Comparison of ENCODE assay signal across 10 cellular contexts in genomic region chr17:64061157-64061898, GRCh38. TPM values are rescaled to one million over a fixed set of nuclear protein-coding genes. Genes with fewer than 3 reads are reported as not detected.
DNase-seq lines count a peak whose midpoint lies in the region; ATAC-seq and TF ChIP-seq lines count a peak whose summit lies in the region.
"Had no signal": no experiment of that assay in that cellular context is flagged by ENCODE, and none has a peak within 500 bp of the region (broad histone marks: within the 10 kb centered on the region; RNA-seq: fewer than 3 reads in every experiment).

No MANE protein-coding gene starts in this region.

- no peak overlapping the region for H3K4me3 Mint-ChIP-seq in activated CD8-positive, alpha-beta memory T cell treated with anti-CD3 and anti-CD28 coated beads, Interleukin-2, amount 10 ng/mL, durations not matched to agents 7 days and 5 days
- H3K4me3 Mint-ChIP-seq in activated naive CD8-positive, alpha-beta T cell treated with anti-CD3 and anti-CD28 coated beads for 36 hours: no peak overlapping the region

- no peaks in the 10 kb centered on the region for H3K9me3 Mint-ChIP-seq in activated CD8-positive, alpha-beta memory T cell treated with anti-CD3 and anti-CD28 coated beads, Interleukin-2, amount 10 ng/mL, durations not matched to agents 7 days and 5 days (ENCODE audit: low read depth)
- no peaks in the 10 kb centered on the region for H3K9me3 Mint-ChIP-seq in activated naive CD8-positive, alpha-beta T cell treated with anti-CD3 and anti-CD28 coated beads for 36 hours

- peaks cover 20% of the 10 kb centered on the region for H3K36me3 Mint-ChIP-seq in activated CD8-positive, alpha-beta memory T cell treated with anti-CD3 and anti-CD28 coated beads, Interleukin-2, amount 10 ng/mL, durations not matched to agents 7 days and 5 days
- H3K36me3 Mint-ChIP-seq in activated naive CD8-positive, alpha-beta T cell treated with anti-CD3 and anti-CD28 coated beads for 36 hours: peaks cover 11% of the 10 kb centered on the region

- H3K4me1 Mint-ChIP-seq in activated CD8-positive, alpha-beta memory T cell treated with anti-CD3 and anti-CD28 coated beads, Interleukin-2, amount 10 ng/mL, durations not matched to agents 7 days and 5 days: peaks cover 39% of the 10 kb centered on the region
- peaks cover 15% of the 10 kb centered on the region for H3K4me1 Mint-ChIP-seq in activated naive CD8-positive, alpha-beta T cell treated with anti-CD3 and anti-CD28 coated beads for 36 hours

- H3K27ac Mint-ChIP-seq in activated CD8-positive, alpha-beta memory T cell treated with anti-CD3 and anti-CD28 coated beads, Interleukin-2, amount 10 ng/mL, durations not matched to agents 7 days and 5 days: peak overlapping the region; percentile 17
- H3K27ac Mint-ChIP-seq in activated naive CD8-positive, alpha-beta T cell treated with anti-CD3 and anti-CD28 coated beads for 36 hours: peak overlapping the region; percentile 75

- no peak for TF ChIP-seq CTCF in omental fat pad (IDR thresholded peaks at IDR 0.05)

- CTCF ChIA-PET in activated CD8-positive, alpha-beta memory T cell treated with anti-CD3 and anti-CD28 coated beads, Interleukin-2, amount 10 ng/mL, durations not matched to agents 7 days and 5 days (lab: Charles Lee): interaction anchor here (0.8 to 6.7 kb wide), 8 partner anchors 11 to 190 kb away, joined by 3 to 87 read pairs (median 6); partner anchors contain the start of gene ERN1

- no peak for DNase-seq in activated CD8-positive, alpha-beta memory T cell treated with anti-CD3 and anti-CD28 coated beads, Interleukin-2, amount 10 ng/mL, durations not matched to agents 7 days and 5 days
- DNase-seq in activated CD8-positive, alpha-beta memory T cell treated with anti-CD3 and anti-CD28 coated beads, Interleukin-2, amount 50 U/mL, for 48 hours: no peak
- DNase-seq in activated naive CD8-positive, alpha-beta T cell treated with anti-CD3 and anti-CD28 coated beads for 36 hours: no peak
- peak; percentile 59 for DNase-seq in stimulated activated CD8-positive, alpha-beta memory T cell treated with anti-CD3 and anti-CD28 coated beads, Interleukin-4, amount 100 ng/mL, for 48 hours
- DNase-seq in omental fat pad (ENCODE audit: low spot score) (no peak), occipital lobe (lab: John Stamatoyannopoulos, UW) (no peak)
- DNase-seq in activated CD8-positive, alpha-beta memory T cell treated with anti-CD3 and anti-CD28 coated beads, Interleukin-2, amount 50 U/mL, for 4 hours: no peak

- ATAC-seq in activated CD8-positive, alpha-beta memory T cell treated with anti-CD3 and anti-CD28 coated beads, Interleukin-2, amount 10 ng/mL, durations not matched to agents 7 days and 5 days: peak; percentile 74
- ATAC-seq in HG03108 (IDR thresholded peaks at IDR 0.05; ENCODE audit: unreplicated experiment) (peak; percentile 53), omental fat pad (ENCODE audit: low FRiP score) (no peak)
- ATAC-seq: sciatic nerve had no signal

- no peaks in the 10 kb centered on the region for H3K27me3 Mint-ChIP-seq in activated CD8-positive, alpha-beta memory T cell treated with anti-CD3 and anti-CD28 coated beads, Interleukin-2, amount 10 ng/mL, durations not matched to agents 7 days and 5 days
- no peaks in the 10 kb centered on the region for H3K27me3 Mint-ChIP-seq in activated naive CD8-positive, alpha-beta T cell treated with anti-CD3 and anti-CD28 coated beads for 36 hours

RNA-seq across cellular contexts. Expression of gene ICAM2, which starts 40.9 kb away (rescaled TPM):
- total RNA-seq in activated CD8-positive, alpha-beta memory T cell treated with anti-CD3 and anti-CD28 coated beads, Interleukin-2, amount 10 ng/mL, durations not matched to agents 7 days and 5 days: 10 to 100 TPM; 39.0 to 40.6 TPM
- 10 to 100 TPM; 52.9 to 54.5 TPM for total RNA-seq in activated naive CD8-positive, alpha-beta T cell treated with anti-CD3 and anti-CD28 coated beads for 36 hours
- 100 to 1,000 TPM in 3 of 4 donors, 10 to 100 TPM in 1; 57.7 to 252 (median 137) TPM for total RNA-seq in omental fat pad
- 8.4 TPM for total RNA-seq in occipital lobe
- total RNA-seq: cardiac muscle cell had no signal
